In genomic region chr17:34025179-34025551, GRCh38 we compare ENCODE assay signal across 24 cellular contexts.
A peak's percentile ranks its signal among the peaks of the same experiment; 100 is the strongest.
DNase-seq lines count a peak whose midpoint lies in the region; ATAC-seq and TF ChIP-seq lines count a peak whose summit lies in the region.
"Had no signal": no experiment of that assay in that cellular context is flagged by ENCODE, and none has a peak within 500 bp of the region (broad histone marks: within the 10 kb centered on the region; RNA-seq: fewer than 3 reads in every experiment).

No MANE protein-coding gene starts in this region.

- intact Hi-C loops in left lung (cut with DNase I) = no loop called here
- intact Hi-C loops in activated CD4-positive, alpha-beta T cell treated with anti-CD3 and anti-CD28 coated beads, Interleukin-2, amount 10 ng/mL, durations not matched to agents 24 days and 14 days (cut with micrococcal nuclease) = no loop called here

- TF ChIP-seq CTCF in GM06990 (IDR thresholded peaks at IDR 0.05; ENCODE audit: insufficient read depth, low read length, poor library complexity, severe bottlenecking) (peak; percentile 41), VCaP (conservative IDR thresholded peaks at IDR 0.05) (0 out of 2 replicates have a peak, but pooled peaks have one; percentile 3), left lung (IDR thresholded peaks at IDR 0.05) (no peak)

- H3K4me3 ChIP-seq in GM06990 (replicated peaks; ENCODE audit: low read depth, low read length) (no peak overlapping the region), left lung (no peak overlapping the region)
- H3K4me3 ChIP-seq: BLaER1 treated with 17β-estradiol and CSF1 and Interleukin-3, amounts not matched to agents 10 nM and 100 nM; GM23248; HAP-1; MG63; SJSA1 had no signal

- ATAC-seq in left lung = peak; percentile 54
- ATAC-seq in natural killer cell treated with Interleukin-12 subunit alpha and Interleukin-12 subunit beta and Interleukin-15 and Interleukin-18, amount 100 ng/mL, for 72 hours = no peak
- ATAC-seq: CD8-positive, alpha-beta T cell had no signal

- H3K4me3 Mint-ChIP-seq in activated CD4-positive, alpha-beta T cell treated with anti-CD3 and anti-CD28 coated beads, Interleukin-2, amount 10 ng/mL, durations not matched to agents 24 days and 14 days = no peak overlapping the region
- H3K4me3 Mint-ChIP-seq in natural killer cell treated with Interleukin-12 subunit alpha and Interleukin-12 subunit beta and Interleukin-15 and Interleukin-18, amount 100 ng/mL, for 72 hours = no peak overlapping the region
- H3K4me3 Mint-ChIP-seq: CD8-positive, alpha-beta T cell had no signal

- H3K27me3 Mint-ChIP-seq in activated CD4-positive, alpha-beta T cell treated with anti-CD3 and anti-CD28 coated beads, Interleukin-2, amount 10 ng/mL, durations not matched to agents 24 days and 14 days = peaks cover 4% of the 10 kb centered on the region
- H3K27me3 Mint-ChIP-seq in natural killer cell treated with Interleukin-12 subunit alpha and Interleukin-12 subunit beta and Interleukin-15 and Interleukin-18, amount 100 ng/mL, for 72 hours = peaks cover 10 to 13% of the 10 kb centered on the region in 2 donors

- H3K36me3 ChIP-seq in GM06990 (ENCODE audit: control insufficient read depth, insufficient read depth, low read length) = no peaks in the 10 kb centered on the region
- H3K36me3 ChIP-seq in left lung = no peaks in the 10 kb centered on the region
- H3K36me3 ChIP-seq: BLaER1 treated with 17β-estradiol and CSF1 and Interleukin-3, amounts not matched to agents 10 nM and 100 nM; HAP-1; MG63; SJSA1 had no signal

- H3K27ac ChIP-seq in VCaP (no peak overlapping the region), left lung (no peak overlapping the region)
- H3K27ac ChIP-seq: BLaER1 treated with 17β-estradiol and CSF1 and Interleukin-3, amounts not matched to agents 10 nM and 100 nM; GM23248; SJSA1 had no signal

- no peaks in the 10 kb centered on the region for H3K9me3 ChIP-seq in left lung
- H3K9me3 ChIP-seq: HAP-1, MG63, SJSA1 had no signal

- H3K27me3 ChIP-seq in GM06990 (replicated peaks; ENCODE audit: control insufficient read depth, insufficient read depth, low read length) (no peaks in the 10 kb centered on the region; the same call in 1 of the 2 replicates), left lung (peaks cover 0 to 20% of the 10 kb centered on the region in 2 donors)
- H3K27me3 ChIP-seq: BLaER1 treated with 17β-estradiol and CSF1 and Interleukin-3, amounts not matched to agents 10 nM and 100 nM; SJSA1 had no signal

- no peaks in the 10 kb centered on the region for H3K36me3 Mint-ChIP-seq in activated CD4-positive, alpha-beta T cell treated with anti-CD3 and anti-CD28 coated beads, Interleukin-2, amount 10 ng/mL, durations not matched to agents 24 days and 14 days (ENCODE audit: low read depth)
- no peaks in the 10 kb centered on the region for H3K36me3 Mint-ChIP-seq in natural killer cell treated with Interleukin-12 subunit alpha and Interleukin-12 subunit beta and Interleukin-15 and Interleukin-18, amount 100 ng/mL, for 72 hours
- H3K36me3 Mint-ChIP-seq: CD8-positive, alpha-beta T cell had no signal

- DNase-seq in GM06990 (ENCODE audit: extremely low read depth, insufficient read length) = no peak
- DNase-seq in NCI-H69 (lab: John Stamatoyannopoulos, UW) = peak; percentile 71
- DNase-seq in left lung = no peak
- no peak for DNase-seq in activated CD4-positive, alpha-beta T cell treated with anti-CD3 and anti-CD28 coated beads, Interleukin-2, amount 10 ng/mL, durations not matched to agents 24 days and 14 days
- DNase-seq in NCI-H345 (lab: John Stamatoyannopoulos, UW) = no peak
- DNase-seq in activated CD4-positive, CD25-positive, alpha-beta regulatory T cell treated with anti-CD3 and anti-CD28 coated beads, Interleukin-2, amount 50 U/mL, for 72 hours = no peak
- DNase-seq in natural killer cell treated with Interleukin-12 subunit alpha and Interleukin-12 subunit beta and Interleukin-15 and Interleukin-18, amount 100 ng/mL, for 72 hours (ENCODE audit: low spot score) = no peak
- DNase-seq: Calu3; CD8-positive, alpha-beta T cell; DND-41; GM23248; IMR-90; Karpas-422; MG63; NCI-H1092; NCI-H146; NCI-H2081; NCI-H2171 treated with DMSO at 0.1 percent for 48 hours; NCI-H446 treated with DMSO at 0.1 percent for 48 hours; NCI-H748 treated with DMSO at 0.1 percent for 48 hours had no signal

- H3K27ac Mint-ChIP-seq in activated CD4-positive, alpha-beta T cell treated with anti-CD3 and anti-CD28 coated beads, Interleukin-2, amount 10 ng/mL, durations not matched to agents 24 days and 14 days = no peak overlapping the region
- no peak overlapping the region for H3K27ac Mint-ChIP-seq in natural killer cell treated with Interleukin-12 subunit alpha and Interleukin-12 subunit beta and Interleukin-15 and Interleukin-18, amount 100 ng/mL, for 72 hours
- H3K27ac Mint-ChIP-seq: CD8-positive, alpha-beta T cell had no signal

- H3K4me1 ChIP-seq in left lung = no peaks in the 10 kb centered on the region
- H3K4me1 ChIP-seq: BLaER1 treated with 17β-estradiol and CSF1 and Interleukin-3, amounts not matched to agents 10 nM and 100 nM; HAP-1; SJSA1 had no signal

- H3K4me1 Mint-ChIP-seq in activated CD4-positive, alpha-beta T cell treated with anti-CD3 and anti-CD28 coated beads, Interleukin-2, amount 10 ng/mL, durations not matched to agents 24 days and 14 days = no peaks in the 10 kb centered on the region
- H3K4me1 Mint-ChIP-seq in natural killer cell treated with Interleukin-12 subunit alpha and Interleukin-12 subunit beta and Interleukin-15 and Interleukin-18, amount 100 ng/mL, for 72 hours (ENCODE audit: low read depth in 2 of 2) = no peaks in the 10 kb centered on the region

- H3K9me3 Mint-ChIP-seq in activated CD4-positive, alpha-beta T cell treated with anti-CD3 and anti-CD28 coated beads, Interleukin-2, amount 10 ng/mL, durations not matched to agents 24 days and 14 days = no peaks in the 10 kb centered on the region
- no peaks in the 10 kb centered on the region for H3K9me3 Mint-ChIP-seq in natural killer cell treated with Interleukin-12 subunit alpha and Interleukin-12 subunit beta and Interleukin-15 and Interleukin-18, amount 100 ng/mL, for 72 hours
- H3K9me3 Mint-ChIP-seq: CD8-positive, alpha-beta T cell had no signal

Comparison
In these comparisons a context has a peak if more than half of its experiments do, and no peak if none do; other contexts are left out.
1. CTCF ChIP-seq: peak in GM06990 (single experiment) and VCaP (single experiment); none in left lung (0 of 2).